ENCODE assay signal across 8 cellular contexts in genomic region chr18:58044370-58045264, GRCh38. TPM values are rescaled to one million over a fixed set of nuclear protein-coding genes. Genes with fewer than 3 reads are reported as not detected.
DNase-seq lines count a peak whose midpoint lies in the region; ATAC-seq and TF ChIP-seq lines count a peak whose summit lies in the region.

No MANE protein-coding gene starts in this region.

- BruUV-seq in PC-9 (replicated peaks; lab: Mats Ljungman, UMichigan) = no TSS peak

- peak overlapping the region; percentile 91 for H3K4me3 ChIP-seq in PC-9
- H3K4me3 ChIP-seq in parathyroid adenoma (ENCODE audit: low read depth, low read length) = peak overlapping the region; percentile 61

- peak; percentile 31 to 43 for DNase-seq in PC-9
- peak; percentile 47 for DNase-seq in activated naive CD4-positive, alpha-beta T cell treated with Interleukin-2 at 50 U/mL for 16 hours
- peak; percentile 10 to 74 (median 46) for DNase-seq in head of caudate nucleus
- no peak for DNase-seq in NCI-H2029 treated with DMSO at 0.1 percent for 48 hours (lab: John Stamatoyannopoulos, UW)

- TF ChIP-seq CTCF in C4-2B (conservative IDR thresholded peaks at IDR 0.05) (no peak), PC-9 (conservative IDR thresholded peaks at IDR 0.05) (no peak; the same call in 1 of the 2 replicates), parathyroid adenoma (IDR thresholded peaks at IDR 0.05) (peak; percentile 14)

- H3K4me1 ChIP-seq in PC-9 (replicated peaks; ENCODE audit: insufficient read depth) (peaks cover 27% of the 10 kb centered on the region), parathyroid adenoma (no peaks in the 10 kb centered on the region)

- ATAC-seq in HG03196 (IDR thresholded peaks at IDR 0.05; ENCODE audit: unreplicated experiment) = peak; percentile 38

- H3K79me2 ChIP-seq in PC-9 (ENCODE audit: low read depth) (peaks cover 53% of the 10 kb centered on the region), parathyroid adenoma (no peaks in the 10 kb centered on the region)

- peaks cover 7% of the 10 kb centered on the region; the same call in 1 of the 2 replicates for H3K36me3 ChIP-seq in PC-9 (ENCODE audit: low read depth)
- no peaks in the 10 kb centered on the region for H3K36me3 ChIP-seq in parathyroid adenoma (ENCODE audit: control insufficient read depth, insufficient read depth, low read length)

- H3K27me3 ChIP-seq in PC-9 (ENCODE audit: insufficient read depth, low read depth) = no peaks in the 10 kb centered on the region
- H3K27me3 ChIP-seq in parathyroid adenoma (ENCODE audit: control insufficient read depth, insufficient read depth, low read length) = no peaks in the 10 kb centered on the region

- POLR2A ChIA-PET in PC-9 (lab: Charles Lee; ENCODE audit: unreplicated experiment) = interaction anchor here (0.6 kb wide), 1 partner anchor 787 kb away, joined by 4 read pairs; no protein-coding TSS in a partner anchor

- H2AFZ ChIP-seq in PC-9 (peak overlapping the region; percentile 86), parathyroid adenoma (peak overlapping the region; percentile 68)

- H3K9me2 ChIP-seq in PC-9 (ENCODE audit: insufficient read depth) = no peaks in the 10 kb centered on the region

- intact Hi-C loops in PC-9 (cut with micrococcal nuclease; ENCODE audit: unreplicated experiment) = loop anchor here (1.0 to 10.0 kb wide), 5 partner anchors 44 to 450 kb away; partner anchors contain the start of gene NARS1
- intact Hi-C loops in head of caudate nucleus (cut with DNase I) = loop anchor here (5.0 to 10.0 kb wide), 4 partner anchors 78 to 412 kb away; no protein-coding TSS in a partner anchor

- CTCF ChIA-PET in PC-9 (lab: Charles Lee) = no interaction called here

- peak overlapping the region; percentile 81 for H3K4me2 ChIP-seq in PC-9
- H3K4me2 ChIP-seq in parathyroid adenoma (ENCODE audit: low read length) = peak overlapping the region; percentile 92

- no peaks in the 10 kb centered on the region for H4K20me1 ChIP-seq in PC-9 (ENCODE audit: insufficient read depth)

- H3K9me3 ChIP-seq in PC-9 (ENCODE audit: insufficient read depth, low read depth) (no peaks in the 10 kb centered on the region), parathyroid adenoma (ENCODE audit: control insufficient read depth, low read length) (no peaks in the 10 kb centered on the region)

- no peak overlapping the region for H3K9ac ChIP-seq in parathyroid adenoma

- peak overlapping the region; percentile 95 for H3K27ac ChIP-seq in C4-2B
- H3K27ac ChIP-seq in PC-9 = peak overlapping the region; percentile 77
- H3K27ac ChIP-seq in parathyroid adenoma = peak overlapping the region; percentile 65

- H3F3A ChIP-seq in PC-9 (ENCODE audit: insufficient read depth, low read depth) = peaks cover 25% of the 10 kb centered on the region; the same call in 1 of the 2 replicates

- TF ChIP-seq POLR2A in GM19193 (IDR thresholded peaks at IDR 0.05; ENCODE audit: extremely low read depth, insufficient read depth, insufficient read length) = peak; percentile 31

RNA-seq across cellular contexts. Expression of gene NEDD4L, which starts 0.6 kb away (rescaled TPM):
- total RNA-seq in PC-9 (2021) = 57.4 and 58.9 TPM in 2 replicates
